ENCODE assay signal across 7 cellular contexts in genomic region chr7:54069843-54070242, GRCh38.
"Had no signal": no experiment of that assay in that cellular context is flagged by ENCODE, and none has a peak within 500 bp of the region (broad histone marks: within the 10 kb centered on the region; RNA-seq: fewer than 3 reads in every experiment).

No MANE protein-coding gene starts in this region.

- H3K9ac ChIP-seq: KMS-11 had no signal

- H3K27ac ChIP-seq: HL-60, KMS-11 had no signal

- H3K4me2 ChIP-seq: KMS-11 had no signal

- ATAC-seq: HepG2, K562 had no signal

- H3K4me3 ChIP-seq: K562 had no signal

- DNase-seq: IMR-90, KBM-7, KG1 had no signal
